ENCODE assay signal across 9 cellular contexts in genomic region chr1:47650205-47650604, GRCh38.
DNase-seq lines count a peak whose midpoint lies in the region; ATAC-seq and TF ChIP-seq lines count a peak whose summit lies in the region.
"Had no signal": no experiment of that assay in that cellular context is flagged by ENCODE, and none has a peak within 500 bp of the region (broad histone marks: within the 10 kb centered on the region; RNA-seq: fewer than 3 reads in every experiment).

No MANE protein-coding gene starts in this region.

- H3K4me1 ChIP-seq in colonic mucosa, result peaks cover 17% of the 10 kb centered on the region
- H3K4me1 ChIP-seq: adrenal gland had no signal

- TF ChIP-seq CTCF in colonic mucosa (IDR thresholded peaks at IDR 0.05) (no peak), omental fat pad (IDR thresholded peaks at IDR 0.05) (no peak)

- peak; percentile 99 for DNase-seq in Daoy (ENCODE audit: low read depth)
- peak; percentile 72 for DNase-seq in NCI-H2227 (lab: John Stamatoyannopoulos, UW; ENCODE audit: unreplicated experiment)
- peak; percentile 42 for DNase-seq in colonic mucosa
- DNase-seq in omental fat pad (ENCODE audit: low spot score), result no peak
- no peak for DNase-seq in activated CD4-positive, CD25-positive, alpha-beta regulatory T cell treated with anti-CD3 and anti-CD28 coated beads, Interleukin-2, amount 50 U/mL, for 72 hours
- DNase-seq in SK-N-DZ (ENCODE audit: low spot score), result no peak
- no peak for DNase-seq in NOMO-1 (lab: John Stamatoyannopoulos, UW; ENCODE audit: unreplicated experiment in 2 of 2)

- intact Hi-C loops in colonic mucosa (cut with DNase I), result no loop called here

- no peak overlapping the region for H3K4me3 ChIP-seq in colonic mucosa
- H3K4me3 ChIP-seq: adrenal gland had no signal

- no peaks in the 10 kb centered on the region for H3K36me3 ChIP-seq in colonic mucosa
- H3K36me3 ChIP-seq: adrenal gland had no signal

- peak overlapping the region; percentile 77 for H3K27ac ChIP-seq in colonic mucosa
- H3K27ac ChIP-seq: adrenal gland had no signal

- ATAC-seq in omental fat pad (ENCODE audit: low FRiP score), result peak; percentile 59
- ATAC-seq in GM21360 (IDR thresholded peaks at IDR 0.05; ENCODE audit: unreplicated experiment), result no peak

- peak overlapping the region in 1 of 2 donors; percentile 7 for H3K9ac ChIP-seq in colonic mucosa (ENCODE audit: low read depth in 2 of 2, low read length in 2 of 2)

- H3K9me3 ChIP-seq in colonic mucosa, result no peaks in the 10 kb centered on the region
- H3K9me3 ChIP-seq: adrenal gland had no signal

- H3K27me3 ChIP-seq in colonic mucosa, result no peaks in the 10 kb centered on the region
- H3K27me3 ChIP-seq: adrenal gland had no signal

Comparison
In these comparisons a context has a peak if more than half of its experiments do, and no peak if none do; other contexts are left out.
1. DNase-seq: peak in Daoy (single experiment), NCI-H2227 (single experiment) and colonic mucosa (single experiment); none in omental fat pad (single experiment), activated CD4-positive, CD25-positive, alpha-beta regulatory T cell treated with anti-CD3 and anti-CD28 coated beads, Interleukin-2, amount 50 U/mL, for 72 hours (single experiment), SK-N-DZ (single experiment) and NOMO-1 (0 of 2).